Comparison of ENCODE assay signal across 1 cellular context in genomic region chr9:133460405-133461175, GRCh38.
A peak's percentile ranks its signal among the peaks of the same experiment; 100 is the strongest.
TF ChIP-seq lines count a peak whose summit lies in the region.

No MANE protein-coding gene starts in this region.

TF ChIP-seq in HepG2, 621 proteins besides CTCF, POLR2A, EP300 and RAD21 (continued from another document and continues in another):
- peak; percentile 64; the same call in 1 of the 2 replicates for TF ChIP-seq YEATS4 (CRISPR knock-in tag; IDR thresholded peaks at IDR 0.05; ENCODE audit: borderline replicate concordance)
- peak; percentile 60; the same call in 1 of the 2 replicates for TF ChIP-seq ATF7-NPFF (CRISPR knock-in tag; IDR thresholded peaks at IDR 0.05; ENCODE audit: low read depth)
- peak; percentile 60 for TF ChIP-seq ZNF350 (CRISPR knock-in tag; IDR thresholded peaks at IDR 0.05; ENCODE audit: borderline replicate concordance, low read depth)
- peak; percentile 41; the same call in 1 of the 2 replicates for TF ChIP-seq TFDP1 (CRISPR knock-in tag; IDR thresholded peaks at IDR 0.05; ENCODE audit: borderline replicate concordance)
- TF ChIP-seq ZNF136 (CRISPR knock-in tag; IDR thresholded peaks at IDR 0.05; ENCODE audit: low read depth), result no peak
- peak; percentile 91; the same call in 1 of the 3 replicates for TF ChIP-seq MXI1 (IDR thresholded peaks at IDR 0.05; ENCODE audit: borderline replicate concordance, low read depth, low read length)
- TF ChIP-seq, protein P1, sequence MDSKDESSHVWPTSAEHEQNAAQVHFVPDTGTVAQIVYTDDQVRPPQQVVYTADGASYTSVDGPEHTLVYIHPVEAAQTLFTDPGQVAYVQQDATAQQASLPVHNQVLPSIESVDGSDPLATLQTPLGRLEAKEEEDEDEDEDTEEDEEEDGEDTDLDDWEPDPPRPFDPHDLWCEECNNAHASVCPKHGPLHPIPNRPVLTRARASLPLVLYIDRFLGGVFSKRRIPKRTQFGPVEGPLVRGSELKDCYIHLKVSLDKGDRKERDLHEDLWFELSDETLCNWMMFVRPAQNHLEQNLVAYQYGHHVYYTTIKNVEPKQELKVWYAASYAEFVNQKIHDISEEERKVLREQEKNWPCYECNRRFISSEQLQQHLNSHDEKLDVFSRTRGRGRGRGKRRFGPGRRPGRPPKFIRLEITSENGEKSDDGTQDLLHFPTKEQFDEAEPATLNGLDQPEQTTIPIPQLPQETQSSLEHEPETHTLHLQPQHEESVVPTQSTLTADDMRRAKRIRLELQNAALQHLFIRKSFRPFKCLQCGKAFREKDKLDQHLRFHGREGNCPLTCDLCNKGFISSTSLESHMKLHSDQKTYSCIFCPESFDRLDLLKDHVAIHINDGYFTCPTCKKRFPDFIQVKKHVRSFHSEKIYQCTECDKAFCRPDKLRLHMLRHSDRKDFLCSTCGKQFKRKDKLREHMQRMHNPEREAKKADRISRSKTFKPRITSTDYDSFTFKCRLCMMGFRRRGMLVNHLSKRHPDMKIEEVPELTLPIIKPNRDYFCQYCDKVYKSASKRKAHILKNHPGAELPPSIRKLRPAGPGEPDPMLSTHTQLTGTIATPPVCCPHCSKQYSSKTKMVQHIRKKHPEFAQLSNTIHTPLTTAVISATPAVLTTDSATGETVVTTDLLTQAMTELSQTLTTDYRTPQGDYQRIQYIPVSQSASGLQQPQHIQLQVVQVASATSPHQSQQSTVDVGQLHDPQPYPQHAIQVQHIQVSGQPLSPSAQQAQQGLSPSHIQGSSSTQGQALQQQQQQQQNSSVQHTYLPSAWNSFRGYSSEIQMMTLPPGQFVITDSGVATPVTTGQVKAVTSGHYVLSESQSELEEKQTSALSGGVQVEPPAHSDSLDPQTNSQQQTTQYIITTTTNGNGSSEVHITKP (CRISPR knock-in tag; IDR thresholded peaks at IDR 0.05; ENCODE audit: low read depth), result no peak
- TF ChIP-seq NCOA1 (CRISPR knock-in tag; IDR thresholded peaks at IDR 0.05), result no peak
- no peak for TF ChIP-seq MZF1 (CRISPR knock-in tag; IDR thresholded peaks at IDR 0.05; ENCODE audit: borderline replicate concordance)
- peak; percentile 72; the same call in 1 of the 2 replicates for TF ChIP-seq ARID2 (CRISPR knock-in tag; IDR thresholded peaks at IDR 0.05; ENCODE audit: borderline replicate concordance)
- TF ChIP-seq POLR2G (IDR thresholded peaks at IDR 0.05; ENCODE audit: low read depth, low read length), result peak; percentile 75
- TF ChIP-seq, protein P2, sequence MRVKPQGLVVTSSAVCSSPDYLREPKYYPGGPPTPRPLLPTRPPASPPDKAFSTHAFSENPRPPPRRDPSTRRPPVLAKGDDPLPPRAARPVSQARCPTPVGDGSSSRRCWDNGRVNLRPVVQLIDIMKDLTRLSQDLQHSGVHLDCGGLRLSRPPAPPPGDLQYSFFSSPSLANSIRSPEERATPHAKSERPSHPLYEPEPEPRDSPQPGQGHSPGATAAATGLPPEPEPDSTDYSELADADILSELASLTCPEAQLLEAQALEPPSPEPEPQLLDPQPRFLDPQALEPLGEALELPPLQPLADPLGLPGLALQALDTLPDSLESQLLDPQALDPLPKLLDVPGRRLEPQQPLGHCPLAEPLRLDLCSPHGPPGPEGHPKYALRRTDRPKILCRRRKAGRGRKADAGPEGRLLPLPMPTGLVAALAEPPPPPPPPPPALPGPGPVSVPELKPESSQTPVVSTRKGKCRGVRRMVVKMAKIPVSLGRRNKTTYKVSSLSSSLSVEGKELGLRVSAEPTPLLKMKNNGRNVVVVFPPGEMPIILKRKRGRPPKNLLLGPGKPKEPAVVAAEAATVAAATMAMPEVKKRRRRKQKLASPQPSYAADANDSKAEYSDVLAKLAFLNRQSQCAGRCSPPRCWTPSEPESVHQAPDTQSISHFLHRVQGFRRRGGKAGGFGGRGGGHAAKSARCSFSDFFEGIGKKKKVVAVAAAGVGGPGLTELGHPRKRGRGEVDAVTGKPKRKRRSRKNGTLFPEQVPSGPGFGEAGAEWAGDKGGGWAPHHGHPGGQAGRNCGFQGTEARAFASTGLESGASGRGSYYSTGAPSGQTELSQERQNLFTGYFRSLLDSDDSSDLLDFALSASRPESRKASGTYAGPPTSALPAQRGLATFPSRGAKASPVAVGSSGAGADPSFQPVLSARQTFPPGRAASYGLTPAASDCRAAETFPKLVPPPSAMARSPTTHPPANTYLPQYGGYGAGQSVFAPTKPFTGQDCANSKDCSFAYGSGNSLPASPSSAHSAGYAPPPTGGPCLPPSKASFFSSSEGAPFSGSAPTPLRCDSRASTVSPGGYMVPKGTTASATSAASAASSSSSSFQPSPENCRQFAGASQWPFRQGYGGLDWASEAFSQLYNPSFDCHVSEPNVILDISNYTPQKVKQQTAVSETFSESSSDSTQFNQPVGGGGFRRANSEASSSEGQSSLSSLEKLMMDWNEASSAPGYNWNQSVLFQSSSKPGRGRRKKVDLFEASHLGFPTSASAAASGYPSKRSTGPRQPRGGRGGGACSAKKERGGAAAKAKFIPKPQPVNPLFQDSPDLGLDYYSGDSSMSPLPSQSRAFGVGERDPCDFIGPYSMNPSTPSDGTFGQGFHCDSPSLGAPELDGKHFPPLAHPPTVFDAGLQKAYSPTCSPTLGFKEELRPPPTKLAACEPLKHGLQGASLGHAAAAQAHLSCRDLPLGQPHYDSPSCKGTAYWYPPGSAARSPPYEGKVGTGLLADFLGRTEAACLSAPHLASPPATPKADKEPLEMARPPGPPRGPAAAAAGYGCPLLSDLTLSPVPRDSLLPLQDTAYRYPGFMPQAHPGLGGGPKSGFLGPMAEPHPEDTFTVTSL (CRISPR knock-in tag; IDR thresholded peaks at IDR 0.05; ENCODE audit: borderline replicate concordance), result no peak
- TF ChIP-seq ZNF670 (CRISPR knock-in tag; IDR thresholded peaks at IDR 0.05; ENCODE audit: borderline replicate concordance), result peak; percentile 34; the same call in 1 of the 2 replicates
- no peak for TF ChIP-seq ZNF460 (CRISPR knock-in tag; IDR thresholded peaks at IDR 0.05; ENCODE audit: borderline replicate concordance)
- TF ChIP-seq AHR (CRISPR knock-in tag; IDR thresholded peaks at IDR 0.05), result peak; percentile 21; the same call in 1 of the 2 replicates
- TF ChIP-seq SOX13 (IDR thresholded peaks at IDR 0.05), result no peak
- peak in 1 of 2 experiments; percentile 59; a peak in 2 of 4 replicates for TF ChIP-seq SOX13 (CRISPR knock-in tag; conservative IDR thresholded peaks at IDR 0.05 in 1 of 2, IDR thresholded peaks at IDR 0.05 in 1 of 2)
- peak; percentile 66; the same call in 1 of the 2 replicates for TF ChIP-seq HOXA3 (CRISPR knock-in tag; IDR thresholded peaks at IDR 0.05)
- peak; percentile 80; the same call in 1 of the 2 replicates for TF ChIP-seq ZNF543 (CRISPR knock-in tag; IDR thresholded peaks at IDR 0.05)
- TF ChIP-seq, protein P3, sequence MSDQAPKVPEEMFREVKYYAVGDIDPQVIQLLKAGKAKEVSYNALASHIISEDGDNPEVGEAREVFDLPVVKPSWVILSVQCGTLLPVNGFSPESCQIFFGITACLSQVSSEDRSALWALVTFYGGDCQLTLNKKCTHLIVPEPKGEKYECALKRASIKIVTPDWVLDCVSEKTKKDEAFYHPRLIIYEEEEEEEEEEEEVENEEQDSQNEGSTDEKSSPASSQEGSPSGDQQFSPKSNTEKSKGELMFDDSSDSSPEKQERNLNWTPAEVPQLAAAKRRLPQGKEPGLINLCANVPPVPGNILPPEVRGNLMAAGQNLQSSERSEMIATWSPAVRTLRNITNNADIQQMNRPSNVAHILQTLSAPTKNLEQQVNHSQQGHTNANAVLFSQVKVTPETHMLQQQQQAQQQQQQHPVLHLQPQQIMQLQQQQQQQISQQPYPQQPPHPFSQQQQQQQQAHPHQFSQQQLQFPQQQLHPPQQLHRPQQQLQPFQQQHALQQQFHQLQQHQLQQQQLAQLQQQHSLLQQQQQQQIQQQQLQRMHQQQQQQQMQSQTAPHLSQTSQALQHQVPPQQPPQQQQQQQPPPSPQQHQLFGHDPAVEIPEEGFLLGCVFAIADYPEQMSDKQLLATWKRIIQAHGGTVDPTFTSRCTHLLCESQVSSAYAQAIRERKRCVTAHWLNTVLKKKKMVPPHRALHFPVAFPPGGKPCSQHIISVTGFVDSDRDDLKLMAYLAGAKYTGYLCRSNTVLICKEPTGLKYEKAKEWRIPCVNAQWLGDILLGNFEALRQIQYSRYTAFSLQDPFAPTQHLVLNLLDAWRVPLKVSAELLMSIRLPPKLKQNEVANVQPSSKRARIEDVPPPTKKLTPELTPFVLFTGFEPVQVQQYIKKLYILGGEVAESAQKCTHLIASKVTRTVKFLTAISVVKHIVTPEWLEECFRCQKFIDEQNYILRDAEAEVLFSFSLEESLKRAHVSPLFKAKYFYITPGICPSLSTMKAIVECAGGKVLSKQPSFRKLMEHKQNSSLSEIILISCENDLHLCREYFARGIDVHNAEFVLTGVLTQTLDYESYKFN (CRISPR knock-in tag; conservative IDR thresholded peaks at IDR 0.05), result peak; percentile 91
- TF ChIP-seq, protein P4, sequence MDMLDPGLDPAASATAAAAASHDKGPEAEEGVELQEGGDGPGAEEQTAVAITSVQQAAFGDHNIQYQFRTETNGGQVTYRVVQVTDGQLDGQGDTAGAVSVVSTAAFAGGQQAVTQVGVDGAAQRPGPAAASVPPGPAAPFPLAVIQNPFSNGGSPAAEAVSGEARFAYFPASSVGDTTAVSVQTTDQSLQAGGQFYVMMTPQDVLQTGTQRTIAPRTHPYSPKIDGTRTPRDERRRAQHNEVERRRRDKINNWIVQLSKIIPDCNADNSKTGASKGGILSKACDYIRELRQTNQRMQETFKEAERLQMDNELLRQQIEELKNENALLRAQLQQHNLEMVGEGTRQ (IDR thresholded peaks at IDR 0.05; ENCODE audit: low read depth, low read length), result peak; percentile 52
- TF ChIP-seq, protein P4 (CRISPR knock-in tag; IDR thresholded peaks at IDR 0.05; ENCODE audit: borderline replicate concordance), result peak; percentile 84; the same call in 1 of the 2 replicates
- TF ChIP-seq ZHX1 (CRISPR knock-in tag; IDR thresholded peaks at IDR 0.05; ENCODE audit: low read depth), result peak; percentile 40; the same call in 1 of the 2 replicates
- TF ChIP-seq NRL (CRISPR knock-in tag; IDR thresholded peaks at IDR 0.05; ENCODE audit: borderline replicate concordance), result 0 out of 2 replicates have a peak, but pooled peaks have one; percentile 11
- peak; percentile 45; the same call in 1 of the 2 replicates for TF ChIP-seq CREB1 (IDR thresholded peaks at IDR 0.05)
- TF ChIP-seq CREB1 (CRISPR knock-in tag; IDR thresholded peaks at IDR 0.05), result no peak
- TF ChIP-seq ZNF354B (CRISPR knock-in tag; IDR thresholded peaks at IDR 0.05), result peak; percentile 34; the same call in 1 of the 2 replicates
- 0 out of 2 replicates have a peak, but pooled peaks have one; percentile 10 for TF ChIP-seq KDM2A (CRISPR knock-in tag; IDR thresholded peaks at IDR 0.05; ENCODE audit: borderline replicate concordance, low read depth)
- TF ChIP-seq, protein P5, sequence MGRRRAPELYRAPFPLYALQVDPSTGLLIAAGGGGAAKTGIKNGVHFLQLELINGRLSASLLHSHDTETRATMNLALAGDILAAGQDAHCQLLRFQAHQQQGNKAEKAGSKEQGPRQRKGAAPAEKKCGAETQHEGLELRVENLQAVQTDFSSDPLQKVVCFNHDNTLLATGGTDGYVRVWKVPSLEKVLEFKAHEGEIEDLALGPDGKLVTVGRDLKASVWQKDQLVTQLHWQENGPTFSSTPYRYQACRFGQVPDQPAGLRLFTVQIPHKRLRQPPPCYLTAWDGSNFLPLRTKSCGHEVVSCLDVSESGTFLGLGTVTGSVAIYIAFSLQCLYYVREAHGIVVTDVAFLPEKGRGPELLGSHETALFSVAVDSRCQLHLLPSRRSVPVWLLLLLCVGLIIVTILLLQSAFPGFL (CRISPR knock-in tag; IDR thresholded peaks at IDR 0.05), result no peak
- TF ChIP-seq FOSL2 (CRISPR knock-in tag; IDR thresholded peaks at IDR 0.05), result peak; percentile 18; the same call in 1 of the 2 replicates
- TF ChIP-seq HES4 (CRISPR knock-in tag; IDR thresholded peaks at IDR 0.05; ENCODE audit: borderline replicate concordance), result peak; percentile 8; the same call in 1 of the 2 replicates
- peak; percentile 22; the same call in 1 of the 2 replicates for TF ChIP-seq ZNF430 (CRISPR knock-in tag; IDR thresholded peaks at IDR 0.05)
- TF ChIP-seq ZNF251 (CRISPR knock-in tag; IDR thresholded peaks at IDR 0.05), result no peak
- 0 out of 2 replicates have a peak, but pooled peaks have one; percentile 30 for TF ChIP-seq BRCA1 (CRISPR knock-in tag; IDR thresholded peaks at IDR 0.05)
- TF ChIP-seq ZNF317 (CRISPR knock-in tag; IDR thresholded peaks at IDR 0.05), result peak; percentile 76
- peak; percentile 65 for TF ChIP-seq GATAD2A (CRISPR knock-in tag; IDR thresholded peaks at IDR 0.05)
- peak; percentile 51; the same call in 1 of the 2 replicates for TF ChIP-seq RAD51 (IDR thresholded peaks at IDR 0.05; ENCODE audit: borderline replicate concordance)
- 0 out of 2 replicates have a peak, but pooled peaks have one; percentile 43 for TF ChIP-seq MXD4 (CRISPR knock-in tag; IDR thresholded peaks at IDR 0.05)
- peak; percentile 59 for TF ChIP-seq ZNF143 (CRISPR knock-in tag; IDR thresholded peaks at IDR 0.05)
- peak; percentile 79; the same call in 1 of the 2 replicates for TF ChIP-seq ZNF296 (CRISPR knock-in tag; conservative IDR thresholded peaks at IDR 0.05)
- TF ChIP-seq ZNF772 (CRISPR knock-in tag; IDR thresholded peaks at IDR 0.05), result peak; percentile 85
- 0 out of 2 replicates have a peak, but pooled peaks have one; percentile 45 for TF ChIP-seq KDM6A (CRISPR knock-in tag; IDR thresholded peaks at IDR 0.05; ENCODE audit: low read depth)
